ENCODE assay signal across 8 cellular contexts in the genomic region with DNA sequence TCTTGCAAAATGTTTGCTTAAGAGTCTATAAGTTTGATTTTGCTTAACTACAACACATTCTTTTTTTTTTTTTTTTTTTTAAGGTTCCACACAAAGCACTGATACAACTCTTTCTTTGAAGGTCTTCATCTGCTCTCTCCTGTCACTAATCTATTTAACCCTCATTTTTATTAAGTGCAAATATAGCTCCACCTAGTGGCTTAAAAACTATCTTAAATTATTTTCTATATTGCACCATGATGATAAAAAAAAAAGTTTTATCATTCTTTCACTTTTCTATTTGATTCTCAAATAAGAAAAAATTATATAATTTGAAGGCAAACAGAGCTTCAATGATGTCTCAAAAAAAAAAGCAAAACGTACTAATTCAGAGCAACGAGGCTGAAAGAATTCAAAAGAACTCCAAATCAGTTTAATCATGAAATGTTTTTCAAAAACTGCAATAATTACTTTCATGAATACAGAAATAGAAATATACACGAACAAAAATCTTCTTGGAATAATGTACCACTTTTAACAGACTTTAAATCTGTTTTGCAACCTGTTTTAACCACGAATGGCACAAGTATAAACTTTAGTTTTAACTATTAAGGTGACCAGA. TPM values are rescaled to one million over a fixed set of nuclear protein-coding genes. Genes with fewer than 3 reads are reported as not detected.
A peak's percentile ranks its signal among the peaks of the same experiment; 100 is the strongest.
DNase-seq lines count a peak whose midpoint lies in the region; ATAC-seq, FAIRE-seq and TF ChIP-seq lines count a peak whose summit lies in the region.

No MANE protein-coding gene starts in this region.

- TF ChIP-seq CTCF in GM12878 (IDR thresholded peaks at IDR 0.05 in 2 of 3, conservative IDR thresholded peaks at IDR 0.05 in 1 of 3; ENCODE audit: control insufficient read depth in 2 of 3, extremely low read depth in 1 of 3, insufficient read depth in 1 of 3, low read depth in 3 of 3, low read length in 3 of 3): peak in 2 of 3 experiments; percentile 20 to 43; a peak in 2 of 6 replicates

- peaks cover 3% of the 10 kb centered on the region; the same call in 1 of the 3 replicates for H3K9me3 ChIP-seq in GM12878 (replicated peaks; ENCODE audit: control insufficient read depth, insufficient read depth, low read length)

- BruUV-seq in GM12878 (replicated peaks; lab: Mats Ljungman, UMichigan): no TSS peak

- peak; percentile 64 for ATAC-seq in GM12878
- ATAC-seq in GM19023 (IDR thresholded peaks at IDR 0.05; ENCODE audit: unreplicated experiment): no peak

- TF ChIP-seq RAD21 in GM12878 (IDR thresholded peaks at IDR 0.05; ENCODE audit: insufficient read depth, low read depth, low read length): peak; percentile 53

- no peaks in the 10 kb centered on the region; the same call in 1 of the 2 replicates for H3K79me2 ChIP-seq in GM12878 (ENCODE audit: control insufficient read depth, insufficient read depth, low read length)

- POLR2A ChIA-PET in GM12878 (lab: Charles Lee): interaction anchor here (0.6 to 0.7 kb wide), 3 partner anchors 16 to 435 kb away, joined by 3 to 4 read pairs (median 4); no protein-coding TSS in a partner anchor

- CTCF ChIA-PET in GM12878 (lab: Yijun Ruan, JAX): interaction anchor here (0.6 to 6.6 kb wide), 59 partner anchors 9 to 1343 kb away, joined by 3 to 93 read pairs (median 5); a partner anchor contains a TSS

- in situ Hi-C loops in GM12878 (cut with MboI): no loop called here

- no peak overlapping the region for H2AFZ ChIP-seq in GM12878 (ENCODE audit: control insufficient read depth, low read depth, low read length)

- H3K27ac ChIP-seq in GM12878 (ENCODE audit: control insufficient read depth, insufficient read depth): no peak overlapping the region

- TF ChIP-seq POLR2A in GM12878 (IDR thresholded peaks at IDR 0.05; ENCODE audit: low read depth, low read length): no peak

- intact Hi-C loops in GM12878 (cut with micrococcal nuclease; ENCODE audit: unreplicated experiment): loop anchor here (2.0 kb wide), 1 partner anchor 161 kb away; no protein-coding TSS in a partner anchor

- DNase-seq in SIG-M5 treated with dmso at 0.1 percent for 504 hours (lab: John Stamatoyannopoulos, UW; ENCODE audit: unreplicated experiment) (peak; percentile 30), SIG-M5 (lab: John Stamatoyannopoulos, UW) (no peak), NCI-H1417 (lab: John Stamatoyannopoulos, UW) (peak in 2 of 3 experiments; percentile 1 to 41), GM12878 (ENCODE audit: low read depth, low spot score) (no peak), medulla oblongata (ENCODE audit: extremely low spot score) (peak; percentile 18), mesenteric fat pad (ENCODE audit: low spot score) (no peak), pons (ENCODE audit: low spot score) (no peak)

- no peak overlapping the region for H3K9ac ChIP-seq in GM12878 (ENCODE audit: control insufficient read depth, insufficient read depth, low read length)

- RAD21 ChIA-PET in GM12878 (lab: Charles Lee; ENCODE audit: unreplicated experiment): interaction anchor here (0.7 to 5.7 kb wide), 21 partner anchors 9 to 841 kb away, joined by 3 to 57 read pairs (median 4); a partner anchor contains a TSS

- 0 out of 2 replicates have a peak, but pooled peaks cover 3% of the 10 kb centered on the region for H3K4me1 ChIP-seq in GM12878 (ENCODE audit: control insufficient read depth, insufficient read depth, low read length)

- no peak overlapping the region for H3K4me3 ChIP-seq in GM12878

- H3K27me3 ChIP-seq in GM12878 (replicated peaks in 1 of 2; ENCODE audit: control insufficient read depth in 2 of 2, insufficient read depth in 2 of 2, low read length in 1 of 2): no peaks in the 10 kb centered on the region

- no peaks in the 10 kb centered on the region for H4K20me1 ChIP-seq in GM12878 (ENCODE audit: control insufficient read depth, insufficient read depth)

- no peak for FAIRE-seq in GM12878 (lab: Jason Lieb, UNC)

- SMC1A ChIA-PET in GM12878 (lab: Charles Lee; ENCODE audit: uncharacterized antibody, unreplicated experiment): interaction anchor here (0.6 to 4.5 kb wide), 33 partner anchors 10 to 846 kb away, joined by 3 to 50 read pairs (median 4); a partner anchor contains a TSS

- no peak overlapping the region for H3K4me2 ChIP-seq in GM12878 (ENCODE audit: control insufficient read depth, insufficient read depth)

- TF ChIP-seq EP300 in GM12878 (IDR thresholded peaks at IDR 0.05; ENCODE audit: borderline replicate concordance in 1 of 2, control insufficient read depth in 1 of 2, low read depth in 2 of 2, low read length in 2 of 2): no peak

- 43% methylated on average over 4 of the region's 4 CpGs for WGBS in GM12878 (ENCODE audit: insufficient coverage, insufficient replicate concordance, low lambda C conversion rate, missing lambda C conversion rate)

- peaks cover 2 to 18% of the 10 kb centered on the region in 2 experiments; a peak in 3 of 4 replicates for H3K36me3 ChIP-seq in GM12878 (ENCODE audit: control insufficient read depth in 2 of 2, insufficient read depth in 2 of 2, low read length in 1 of 2)

TF ChIP-seq in GM12878, 131 proteins besides CTCF, POLR2A, EP300 and RAD21:
- 0 out of 2 replicates have a peak, but pooled peaks have one; percentile 40 for TF ChIP-seq ZNF384 (IDR thresholded peaks at IDR 0.05; ENCODE audit: borderline replicate concordance, low read depth, low read length)
- TF ChIP-seq RFX5 (IDR thresholded peaks at IDR 0.05; ENCODE audit: low read depth, low read length): no peak
- TF ChIP-seq SMC3 (IDR thresholded peaks at IDR 0.05; ENCODE audit: borderline replicate concordance, low read length): peak; percentile 43; the same call in 1 of the 2 replicates

RNA-seq across cellular contexts. Expression of a gene that starts 12.8 kb away (rescaled TPM):
- 35.3 and 35.5 TPM in 2 replicates for total RNA-seq in GM12878 (2013; cell fraction: nucleolus; rRNA removed)
- total RNA-seq in GM12878 (2014; rRNA removed): 9.2 and 15.0 TPM in 2 replicates
- total RNA-seq in GM12878 (2014; rRNA removed; fragmentation: Illumina TruSeq; extraction: Trizol): 32.9 and 36.3 TPM in 2 replicates
- 19.1 and 20.2 TPM in 2 replicates for total RNA-seq in GM12878 (2021)
- 9.6 TPM for polyA plus RNA-seq in GM12878 (2011; ENCODE audit: low read depth)
- polyA plus RNA-seq in GM12878 (2011; rRNA removed): 9.4 and 18.3 TPM in 2 replicates
- 1.0 and 1.6 TPM in 2 replicates for polyA plus RNA-seq in GM12878 (2011; cell fraction: cytosol; rRNA removed)
- polyA plus RNA-seq in GM12878 (2011; cell fraction: nucleus; rRNA removed): 2.6 and 6.4 TPM in 2 replicates
- 15.6 and 17.3 TPM in 2 replicates for polyA plus RNA-seq in GM12878 (2012)
- polyA plus RNA-seq in GM12878 (2014; fragmentation: Illumina TruSeq; extraction: Trizol): 36.2 and 46.3 TPM in 2 replicates
- 10 to 100 TPM; 20.2 to 27.6 TPM for polyA plus RNA-seq in GM12878 (2014; fragmentation: Nextera tagmentation; extraction: Ambion mirVana)
- 11.5 and 16.5 TPM in 2 replicates for polyA plus RNA-seq in GM12878 (2014; rRNA removed)
- 10 to 100 TPM; 11.0 to 14.1 TPM for polyA plus RNA-seq in GM12878 (2016; fragmentation: Nextera tagmentation; extraction: Ambion mirVana)
- polyA minus RNA-seq in GM12878 (2011; rRNA and poly(A)+ RNA removed): 2.0 and 2.2 TPM in 2 replicates
- 4.3 and 4.4 TPM in 2 replicates for polyA minus RNA-seq in GM12878 (2011; cell fraction: cytosol; rRNA and poly(A)+ RNA removed)
- 2.7 and 7.0 TPM in 2 replicates for polyA minus RNA-seq in GM12878 (2011; cell fraction: nucleus; rRNA and poly(A)+ RNA removed)
- 17.3 TPM for total RNA-seq in mesenteric fat pad

RNA-seq across cellular contexts. Expression of a gene that starts 12.9 kb away (rescaled TPM):
- 61.2 and 61.3 TPM in 2 replicates for total RNA-seq in GM12878 (2013; cell fraction: nucleolus; rRNA removed)
- total RNA-seq in GM12878 (2014; rRNA removed): 15.6 and 19.8 TPM in 2 replicates
- 24.8 and 25.2 TPM in 2 replicates for total RNA-seq in GM12878 (2014; rRNA removed; fragmentation: Illumina TruSeq; extraction: Trizol)
- total RNA-seq in GM12878 (2021): 27.2 and 36.9 TPM in 2 replicates
- polyA plus RNA-seq in GM12878 (2011; ENCODE audit: low read depth): 19.1 TPM
- 28.5 and 41.9 TPM in 2 replicates for polyA plus RNA-seq in GM12878 (2011; rRNA removed)
- polyA plus RNA-seq in GM12878 (2011; cell fraction: cytosol; rRNA removed): 8.9 and 11.0 TPM in 2 replicates
- 25.4 and 31.0 TPM in 2 replicates for polyA plus RNA-seq in GM12878 (2011; cell fraction: nucleus; rRNA removed)
- 15.2 and 20.9 TPM in 2 replicates for polyA plus RNA-seq in GM12878 (2012)
- 23.9 and 38.5 TPM in 2 replicates for polyA plus RNA-seq in GM12878 (2014; fragmentation: Illumina TruSeq; extraction: Trizol)
- polyA plus RNA-seq in GM12878 (2014; fragmentation: Nextera tagmentation; extraction: Ambion mirVana): 10 to 100 TPM; 24.7 to 27.5 TPM
- 19.0 and 28.8 TPM in 2 replicates for polyA plus RNA-seq in GM12878 (2014; rRNA removed)
- 10 to 100 TPM; 30.6 to 33.1 TPM for polyA plus RNA-seq in GM12878 (2016; fragmentation: Nextera tagmentation; extraction: Ambion mirVana)
- 9.8 and 15.4 TPM in 2 replicates for polyA minus RNA-seq in GM12878 (2011; rRNA and poly(A)+ RNA removed)
- 3.0 and 3.1 TPM in 2 replicates for polyA minus RNA-seq in GM12878 (2011; cell fraction: cytosol; rRNA and poly(A)+ RNA removed)
- 15.2 and 21.0 TPM in 2 replicates for polyA minus RNA-seq in GM12878 (2011; cell fraction: nucleus; rRNA and poly(A)+ RNA removed)
- 34.2 TPM for total RNA-seq in mesenteric fat pad

Comparison
In these comparisons a context has a peak if more than half of its experiments do, and no peak if none do; other contexts are left out.
1. DNase-seq: peak in SIG-M5 treated with dmso at 0.1 percent for 504 hours (single experiment), NCI-H1417 (2 of 3) and medulla oblongata (single experiment); none in SIG-M5 (single experiment), GM12878 (single experiment), mesenteric fat pad (single experiment) and pons (single experiment).